Comparison of ENCODE assay signal across 2 cellular contexts in the genomic region with DNA sequence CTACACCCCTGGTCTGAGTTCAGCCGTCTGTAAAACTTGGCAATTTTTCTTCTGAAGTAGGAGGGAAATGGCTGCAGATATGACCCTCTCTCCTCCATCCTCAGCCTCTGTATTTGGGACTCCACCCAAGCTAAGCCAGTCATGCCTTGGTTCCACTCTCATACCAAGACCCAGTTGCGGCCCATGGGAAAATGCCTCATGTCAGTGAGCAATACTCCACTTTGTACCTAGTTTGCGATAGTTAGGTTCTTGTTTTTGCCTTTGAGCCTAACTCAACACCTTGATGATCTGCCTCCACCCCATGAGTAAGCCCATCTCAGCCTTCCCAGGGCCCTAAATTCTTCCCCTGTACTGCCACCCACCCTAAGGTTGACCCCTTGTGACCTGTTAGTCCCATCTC.
TF ChIP-seq lines count a peak whose summit lies in the region.

No MANE protein-coding gene starts in this region.

TF ChIP-seq in HCT116, 20 proteins besides CTCF, POLR2A, EP300 and RAD21:
- no peak for TF ChIP-seq EGR1 (IDR thresholded peaks at IDR 0.05; ENCODE audit: low read depth)
- TF ChIP-seq CEBPB (IDR thresholded peaks at IDR 0.05; ENCODE audit: low read depth) = no peak
- TF ChIP-seq JUND (IDR thresholded peaks at IDR 0.05) = 0 out of 2 replicates have a peak, but pooled peaks have one; percentile 29
- no peak for TF ChIP-seq ELF1 (IDR thresholded peaks at IDR 0.05; ENCODE audit: borderline replicate concordance, low read depth)
- 0 out of 2 replicates have a peak, but pooled peaks have one; percentile 0 for TF ChIP-seq CBX3 (IDR thresholded peaks at IDR 0.05; ENCODE audit: low read depth)

TF ChIP-seq in H1, 55 proteins besides CTCF, POLR2A, EP300 and RAD21:
- TF ChIP-seq KDM4A (IDR thresholded peaks at IDR 0.05; ENCODE audit: low read depth, low read length, severe bottlenecking) (no peak), POLR2AphosphoS5 (IDR thresholded peaks at IDR 0.05; ENCODE audit: low read depth, low read length) (0 out of 2 replicates have a peak, but pooled peaks have one; percentile 17)
